In the genomic region with DNA sequence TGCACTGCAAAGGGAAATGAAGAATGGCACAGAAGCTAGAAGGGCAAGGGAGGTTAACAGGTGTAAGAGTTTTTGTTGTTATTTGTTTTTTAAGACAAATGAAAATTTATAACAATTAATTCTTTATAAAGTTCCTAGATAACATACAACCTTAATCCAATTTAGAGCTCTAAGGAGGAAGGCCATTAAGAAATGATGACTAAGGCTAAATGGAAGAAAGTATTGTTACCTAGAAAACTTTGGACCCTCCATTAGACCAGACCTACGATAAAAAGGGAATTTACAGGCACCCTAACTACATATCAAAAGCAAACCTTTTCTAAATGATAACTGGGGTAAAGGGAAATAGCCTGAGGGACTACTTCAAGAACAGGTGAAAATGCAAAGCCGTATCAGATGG, we compare ENCODE assay signal across 1 cellular context.
A peak's percentile ranks its signal among the peaks of the same experiment; 100 is the strongest.
TF ChIP-seq lines count a peak whose summit lies in the region.

No MANE protein-coding gene starts in this region.

TF ChIP-seq in K562, 482 proteins besides CTCF, POLR2A, EP300 and RAD21 (continued from another document):
- peak; percentile 10; the same call in 1 of the 2 replicates for TF ChIP-seq C11orf30 (IDR thresholded peaks at IDR 0.05; ENCODE audit: low read depth)
- TF ChIP-seq TRIM24 (IDR thresholded peaks at IDR 0.05), result no peak
- TF ChIP-seq TBL1XR1 (IDR thresholded peaks at IDR 0.05; ENCODE audit: low read length in 2 of 2), result no peak
- TF ChIP-seq DNMT1 (IDR thresholded peaks at IDR 0.05), result no peak
- TF ChIP-seq, protein P1, sequence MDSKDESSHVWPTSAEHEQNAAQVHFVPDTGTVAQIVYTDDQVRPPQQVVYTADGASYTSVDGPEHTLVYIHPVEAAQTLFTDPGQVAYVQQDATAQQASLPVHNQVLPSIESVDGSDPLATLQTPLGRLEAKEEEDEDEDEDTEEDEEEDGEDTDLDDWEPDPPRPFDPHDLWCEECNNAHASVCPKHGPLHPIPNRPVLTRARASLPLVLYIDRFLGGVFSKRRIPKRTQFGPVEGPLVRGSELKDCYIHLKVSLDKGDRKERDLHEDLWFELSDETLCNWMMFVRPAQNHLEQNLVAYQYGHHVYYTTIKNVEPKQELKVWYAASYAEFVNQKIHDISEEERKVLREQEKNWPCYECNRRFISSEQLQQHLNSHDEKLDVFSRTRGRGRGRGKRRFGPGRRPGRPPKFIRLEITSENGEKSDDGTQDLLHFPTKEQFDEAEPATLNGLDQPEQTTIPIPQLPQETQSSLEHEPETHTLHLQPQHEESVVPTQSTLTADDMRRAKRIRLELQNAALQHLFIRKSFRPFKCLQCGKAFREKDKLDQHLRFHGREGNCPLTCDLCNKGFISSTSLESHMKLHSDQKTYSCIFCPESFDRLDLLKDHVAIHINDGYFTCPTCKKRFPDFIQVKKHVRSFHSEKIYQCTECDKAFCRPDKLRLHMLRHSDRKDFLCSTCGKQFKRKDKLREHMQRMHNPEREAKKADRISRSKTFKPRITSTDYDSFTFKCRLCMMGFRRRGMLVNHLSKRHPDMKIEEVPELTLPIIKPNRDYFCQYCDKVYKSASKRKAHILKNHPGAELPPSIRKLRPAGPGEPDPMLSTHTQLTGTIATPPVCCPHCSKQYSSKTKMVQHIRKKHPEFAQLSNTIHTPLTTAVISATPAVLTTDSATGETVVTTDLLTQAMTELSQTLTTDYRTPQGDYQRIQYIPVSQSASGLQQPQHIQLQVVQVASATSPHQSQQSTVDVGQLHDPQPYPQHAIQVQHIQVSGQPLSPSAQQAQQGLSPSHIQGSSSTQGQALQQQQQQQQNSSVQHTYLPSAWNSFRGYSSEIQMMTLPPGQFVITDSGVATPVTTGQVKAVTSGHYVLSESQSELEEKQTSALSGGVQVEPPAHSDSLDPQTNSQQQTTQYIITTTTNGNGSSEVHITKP (IDR thresholded peaks at IDR 0.05; ENCODE audit: partially characterized antibody), result no peak
- no peak for TF ChIP-seq ZNF232 (CRISPR knock-in tag; IDR thresholded peaks at IDR 0.05)
- no peak for TF ChIP-seq TFAM (CRISPR knock-in tag; conservative IDR thresholded peaks at IDR 0.05)
